In the genomic region with DNA sequence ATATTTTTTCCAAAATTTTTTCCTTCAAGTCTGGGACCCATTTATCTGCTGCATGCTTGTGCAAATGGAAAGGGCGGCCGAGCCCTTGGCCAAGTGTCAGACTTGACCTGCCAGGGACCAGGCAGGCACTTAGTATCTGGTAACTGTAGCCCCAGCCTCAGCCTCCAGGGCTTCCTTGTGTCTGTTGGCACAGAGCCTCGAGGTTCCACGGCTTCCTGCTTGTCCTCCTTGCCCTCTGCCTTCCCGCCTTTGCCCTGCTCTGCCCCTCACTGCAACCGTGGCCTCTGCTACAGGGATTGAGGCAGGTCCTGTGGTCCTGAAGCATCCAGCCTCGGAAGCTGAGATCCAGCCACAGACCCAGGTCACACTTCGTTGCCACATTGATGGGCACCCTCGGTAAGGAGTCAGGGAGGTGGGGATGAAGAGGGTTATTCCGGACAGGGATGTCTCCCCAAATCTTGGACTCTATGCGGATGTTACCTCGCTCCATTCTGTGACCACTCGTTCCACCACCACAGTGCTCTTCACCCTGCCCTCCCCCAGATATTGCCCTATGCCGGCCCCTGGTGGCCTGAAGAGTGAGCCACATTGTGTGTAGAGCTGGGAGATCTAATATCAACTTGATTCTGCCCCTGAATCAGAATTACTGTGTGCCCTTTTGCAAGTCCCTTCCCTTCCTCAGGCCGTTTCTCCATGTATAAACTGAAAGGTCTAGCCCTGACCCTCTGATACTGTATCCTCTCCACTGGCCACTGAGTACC, we compare ENCODE assay signal across 9 cellular contexts. TPM values are rescaled to one million over a fixed set of nuclear protein-coding genes. Genes with fewer than 3 reads are reported as not detected.
A peak's percentile ranks its signal among the peaks of the same experiment; 100 is the strongest.
DNase-seq lines count a peak whose midpoint lies in the region; ATAC-seq, FAIRE-seq and TF ChIP-seq lines count a peak whose summit lies in the region.
"Had no signal": no experiment of that assay in that cellular context is flagged by ENCODE, and none has a peak within 500 bp of the region (broad histone marks: within the 10 kb centered on the region; RNA-seq: fewer than 3 reads in every experiment).

No MANE protein-coding gene starts in this region.

- H3K27me3 Mint-ChIP-seq in activated naive CD8-positive, alpha-beta T cell treated with anti-CD3 and anti-CD28 coated beads, Interleukin-2, amount 10 ng/mL, durations not matched to agents 7 days and 5 days = no peaks in the 10 kb centered on the region

- H3K36me3 ChIP-seq in kidney (ENCODE audit: control insufficient read depth in 1 of 2, insufficient read depth in 2 of 2, low read length in 2 of 2) = no peaks in the 10 kb centered on the region

- H3K27ac Mint-ChIP-seq in activated naive CD8-positive, alpha-beta T cell treated with anti-CD3 and anti-CD28 coated beads, Interleukin-2, amount 10 ng/mL, durations not matched to agents 7 days and 5 days = no peak overlapping the region
- H3K27ac Mint-ChIP-seq: immature natural killer cell had no signal

- intact Hi-C loops in kidney (cut with DNase I) = no loop called here

- in situ Hi-C loops in KBM-7 (cut with MboI; ENCODE audit: low pct_unique_long_range_greater_than_20kb, low sequenced_read_pairs) = no loop called here

- H3K27ac ChIP-seq in kidney (ENCODE audit: low read depth in 2 of 2, low read length in 2 of 2) = no peak overlapping the region

- FAIRE-seq in kidney (lab: Jason Lieb, UNC) = no peak

- peak; percentile 61 for ATAC-seq in activated naive CD8-positive, alpha-beta T cell treated with anti-CD3 and anti-CD28 coated beads, Interleukin-2, amount 10 ng/mL, durations not matched to agents 7 days and 5 days (ENCODE audit: low read depth)
- no peak for ATAC-seq in HG02870 (IDR thresholded peaks at IDR 0.05; ENCODE audit: unreplicated experiment)
- no peak for ATAC-seq in GM21619 (IDR thresholded peaks at IDR 0.05; ENCODE audit: unreplicated experiment)

- DNase-seq in DMS79 treated with DMSO at 0.1 percent for 48 hours (lab: John Stamatoyannopoulos, UW) = peak; percentile 32
- DNase-seq in KBM-7 = peak; percentile 11
- no peak for DNase-seq in activated naive CD8-positive, alpha-beta T cell treated with anti-CD3 and anti-CD28 coated beads, Interleukin-2, amount 10 ng/mL, durations not matched to agents 7 days and 5 days
- DNase-seq in kidney = peak; percentile 72
- DNase-seq in activated CD4-positive, CD25-positive, alpha-beta regulatory T cell treated with anti-CD3 and anti-CD28 coated beads, Interleukin-2, amount 50 U/mL, for 72 hours = no peak
- no peak for DNase-seq in activated CD4-positive, CD25-positive, alpha-beta regulatory T cell (lab: John Stamatoyannopoulos, UW)

- H3K9ac ChIP-seq in kidney (ENCODE audit: low read length in 2 of 2) = no peak overlapping the region

- H3K36me3 Mint-ChIP-seq in activated naive CD8-positive, alpha-beta T cell treated with anti-CD3 and anti-CD28 coated beads, Interleukin-2, amount 10 ng/mL, durations not matched to agents 7 days and 5 days = no peaks in the 10 kb centered on the region
- H3K36me3 Mint-ChIP-seq: immature natural killer cell had no signal

- H3K4me1 Mint-ChIP-seq in activated naive CD8-positive, alpha-beta T cell treated with anti-CD3 and anti-CD28 coated beads, Interleukin-2, amount 10 ng/mL, durations not matched to agents 7 days and 5 days = no peaks in the 10 kb centered on the region
- H3K4me1 Mint-ChIP-seq: immature natural killer cell had no signal

- no peak overlapping the region for H3K4me3 ChIP-seq in kidney (ENCODE audit: low read length in 2 of 2)

- POLR2A ChIA-PET in activated naive CD8-positive, alpha-beta T cell treated with anti-CD3 and anti-CD28 coated beads, Interleukin-2, amount 10 ng/mL, durations not matched to agents 7 days and 5 days (lab: Charles Lee) = interaction anchor here (0.8 kb wide), 1 partner anchor 13 kb away, joined by 3 read pairs; no protein-coding TSS in a partner anchor

- H3K4me1 ChIP-seq in kidney (ENCODE audit: control insufficient read depth in 1 of 2, insufficient read depth in 1 of 2, low read depth in 1 of 2, low read length in 2 of 2) = peaks cover 0 to 6% of the 10 kb centered on the region in 2 donors

- TF ChIP-seq CTCF in kidney (IDR thresholded peaks at IDR 0.05; ENCODE audit: borderline replicate concordance, extremely low read depth, insufficient read depth) = peak; percentile 62

- H3K4me3 Mint-ChIP-seq in activated naive CD8-positive, alpha-beta T cell treated with anti-CD3 and anti-CD28 coated beads, Interleukin-2, amount 10 ng/mL, durations not matched to agents 7 days and 5 days = no peak overlapping the region
- H3K4me3 Mint-ChIP-seq: immature natural killer cell had no signal

- no peaks in the 10 kb centered on the region for H3K9me3 ChIP-seq in kidney (ENCODE audit: control insufficient read depth in 1 of 2, low read length in 2 of 2)

- H3K9me3 Mint-ChIP-seq in activated naive CD8-positive, alpha-beta T cell treated with anti-CD3 and anti-CD28 coated beads, Interleukin-2, amount 10 ng/mL, durations not matched to agents 7 days and 5 days = no peaks in the 10 kb centered on the region
- H3K9me3 Mint-ChIP-seq: immature natural killer cell had no signal

RNA-seq across cellular contexts. Expression of a gene that starts 41.5 kb away (rescaled TPM):
- total RNA-seq in activated naive CD8-positive, alpha-beta T cell treated with anti-CD3 and anti-CD28 coated beads, Interleukin-2, amount 10 ng/mL, durations not matched to agents 7 days and 5 days = 10 to 100 TPM; 34.4 to 36.0 TPM
- total RNA-seq in kidney = 30.6 TPM
- polyA plus RNA-seq in kidney (ENCODE audit: insufficient read depth, low read depth, low replicate concordance) = 13.8 TPM

RNA-seq across cellular contexts. Expression of a gene that starts 52.4 kb away (rescaled TPM):
- total RNA-seq in activated naive CD8-positive, alpha-beta T cell treated with anti-CD3 and anti-CD28 coated beads, Interleukin-2, amount 10 ng/mL, durations not matched to agents 7 days and 5 days = 10 to 100 TPM; 75.1 to 80.8 TPM
- total RNA-seq in kidney = 47.3 TPM
- 34.7 TPM for polyA plus RNA-seq in kidney (ENCODE audit: insufficient read depth, low read depth, low replicate concordance)

RNA-seq across cellular contexts. Expression of a gene that starts 53.5 kb away (rescaled TPM):
- total RNA-seq in activated naive CD8-positive, alpha-beta T cell treated with anti-CD3 and anti-CD28 coated beads, Interleukin-2, amount 10 ng/mL, durations not matched to agents 7 days and 5 days = 1 to 10 TPM; 1.4 to 1.9 TPM
- 55.2 TPM for total RNA-seq in kidney
- 26.0 TPM for polyA plus RNA-seq in kidney (ENCODE audit: insufficient read depth, low read depth, low replicate concordance)

Comparison
In these comparisons a context has a peak if more than half of its experiments do, and no peak if none do; other contexts are left out.
1. DNase-seq: peak in DMS79 treated with DMSO at 0.1 percent for 48 hours (single experiment), KBM-7 (single experiment) and kidney (single experiment); none in activated naive CD8-positive, alpha-beta T cell treated with anti-CD3 and anti-CD28 coated beads, Interleukin-2, amount 10 ng/mL, durations not matched to agents 7 days and 5 days (single experiment), activated CD4-positive, CD25-positive, alpha-beta regulatory T cell treated with anti-CD3 and anti-CD28 coated beads, Interleukin-2, amount 50 U/mL, for 72 hours (single experiment) and activated CD4-positive, CD25-positive, alpha-beta regulatory T cell (0 of 4).
2. RNA of a gene that starts 53.5 kb away (total RNA-seq): 55.2 TPM in kidney (single experiment); 1.4 to 1.9 TPM in activated naive CD8-positive, alpha-beta T cell treated with anti-CD3 and anti-CD28 coated beads, Interleukin-2, amount 10 ng/mL, durations not matched to agents 7 days and 5 days; every median in the first group is over 10 times any median in the second.